17 cellular contexts compared by ENCODE assay signal in genomic region chr16:89288577-89288844, GRCh38.
"Had no signal": no experiment of that assay in that cellular context is flagged by ENCODE, and none has a peak within 500 bp of the region (broad histone marks: within the 10 kb centered on the region; RNA-seq: fewer than 3 reads in every experiment).

No MANE protein-coding gene starts in this region.

- H3K9me3 ChIP-seq: mucosa of descending colon, sigmoid colon, thoracic aorta, tibial nerve, upper lobe of left lung had no signal

- FAIRE-seq: colon, frontal cortex, keratinocyte, urothelium cell line had no signal

- H2AFZ ChIP-seq: parathyroid adenoma had no signal

- H3K9ac ChIP-seq: parathyroid adenoma had no signal

- H3K27ac ChIP-seq: parathyroid adenoma, thoracic aorta, tibial nerve had no signal

- H3K27me3 ChIP-seq: dorsolateral prefrontal cortex, sigmoid colon, tibial nerve, upper lobe of left lung had no signal

- H3K4me1 ChIP-seq: parathyroid adenoma had no signal

- ATAC-seq: mucosa of descending colon; natural killer cell treated with Interleukin-12 subunit alpha and Interleukin-12 subunit beta and Interleukin-15 and Interleukin-18, amount 100 ng/mL, for 72 hours had no signal

- DNase-seq: dorsolateral prefrontal cortex; effector CD4-positive, alpha-beta T cell; mucosa of descending colon; naive B cell; sigmoid colon; stimulated activated CD4-positive, alpha-beta T cell treated with anti-CD3 and anti-CD28 coated beads, Interleukin-2, amount 100 ng/mL, for 48 hours; stimulated activated naive B cell treated with anti-CD40 and anti-IgM and Interleukin-4, amounts not matched to agents 10 μg/mL and 1 μg/mL and 100 μg/mL, for 72 hours had no signal

- H3K4me3 ChIP-seq: dorsolateral prefrontal cortex, lung, mucosa of descending colon, sigmoid colon, thoracic aorta, tibial nerve, upper lobe of left lung had no signal
